Comparison of ENCODE assay signal across 17 cellular contexts in the genomic region with DNA sequence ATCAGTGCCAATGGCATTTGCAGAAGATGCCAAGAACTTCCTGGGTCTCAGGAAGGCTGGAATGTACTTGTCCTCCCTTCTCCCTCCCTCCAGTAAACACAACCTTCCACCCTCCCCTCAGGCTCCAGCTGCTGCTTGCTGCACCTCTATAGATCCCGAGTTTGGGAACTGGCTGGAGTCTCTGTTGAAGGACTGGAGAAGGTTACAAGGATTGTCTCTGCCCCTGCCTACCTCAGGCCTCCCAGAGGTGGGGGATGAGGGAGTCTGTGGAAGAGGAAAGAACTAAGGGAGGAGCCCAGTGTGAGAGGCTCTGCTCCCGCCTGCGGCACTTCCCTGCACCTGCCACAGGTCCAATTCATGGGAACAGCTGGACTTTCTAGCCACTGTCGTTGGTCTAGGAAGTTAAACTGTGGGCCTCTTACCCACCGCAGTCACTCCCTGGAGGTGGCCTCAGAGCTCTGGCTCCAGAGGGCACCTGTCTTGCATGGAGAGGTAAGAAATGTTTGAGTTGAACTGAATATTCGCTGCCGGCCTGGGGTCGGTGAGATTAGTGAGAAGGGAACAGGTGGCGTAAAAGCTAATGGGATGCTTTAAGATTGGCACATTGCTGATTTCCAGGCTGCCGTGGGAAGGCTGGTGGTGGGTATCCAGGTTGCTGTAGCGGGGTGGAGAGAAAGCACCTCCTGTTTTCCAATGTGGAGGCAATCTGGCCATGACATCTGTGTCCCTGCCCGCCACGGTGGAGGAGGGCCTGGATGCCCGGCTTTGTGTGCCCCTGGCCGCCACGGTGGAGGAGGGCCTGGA. TPM values are rescaled to one million over a fixed set of nuclear protein-coding genes. Genes with fewer than 3 reads are reported as not detected.
A peak's percentile ranks its signal among the peaks of the same experiment; 100 is the strongest.
DNase-seq lines count a peak whose midpoint lies in the region; ATAC-seq, FAIRE-seq and TF ChIP-seq lines count a peak whose summit lies in the region.
"Had no signal": no experiment of that assay in that cellular context is flagged by ENCODE, and none has a peak within 500 bp of the region (broad histone marks: within the 10 kb centered on the region; RNA-seq: fewer than 3 reads in every experiment).

No MANE protein-coding gene starts in this region.

- H3F3A ChIP-seq in GM23338 (replicated peaks; ENCODE audit: low read depth) = no peaks in the 10 kb centered on the region

- FAIRE-seq in H54 (lab: Jason Lieb, UNC) = no peak
- FAIRE-seq: H1, TTC549 had no signal

- peaks cover 6% of the 10 kb centered on the region; the same call in 2 of the 3 replicates for H3K4me1 Mint-ChIP-seq in GM23338

- no peaks in the 10 kb centered on the region; the same call in 2 of the 3 replicates for H3K36me3 Mint-ChIP-seq in GM23338 (ENCODE audit: low read depth)

- H3K27me3 Mint-ChIP-seq in GM23338 (ENCODE audit: insufficient read depth, low read depth, poor library complexity) = peaks cover 5% of the 10 kb centered on the region

- H3K27me3 ChIP-seq in GM23338 (ENCODE audit: insufficient read depth) (no peaks in the 10 kb centered on the region), cardiac muscle cell (no peaks in the 10 kb centered on the region), osteoblast (ENCODE audit: insufficient read depth, low read length) (no peaks in the 10 kb centered on the region)
- H3K27me3 ChIP-seq: ascending aorta had no signal

- ATAC-seq in GM23338 (peak; percentile 63), GM19023 (IDR thresholded peaks at IDR 0.05; ENCODE audit: unreplicated experiment) (no peak)

- H2AFZ ChIP-seq in GM23338 (no peak overlapping the region), osteoblast (ENCODE audit: low read length) (no peak overlapping the region)

- H3K79me2 ChIP-seq in GM23338 (replicated peaks; ENCODE audit: insufficient read depth) (no peaks in the 10 kb centered on the region), osteoblast (ENCODE audit: insufficient read depth, low read length) (no peaks in the 10 kb centered on the region)

- H3K27ac Mint-ChIP-seq in GM23338 = no peak overlapping the region

- H3K4me2 ChIP-seq in GM23338 (no peak overlapping the region), osteoblast (ENCODE audit: insufficient read depth, low read length) (no peak overlapping the region)
- H3K4me2 ChIP-seq: KMS-11, SK-N-SH had no signal

- H3K36me3 ChIP-seq in GM23338 (ENCODE audit: insufficient read depth) (no peaks in the 10 kb centered on the region), cardiac muscle cell (no peaks in the 10 kb centered on the region), osteoblast (ENCODE audit: insufficient read depth, low read length) (no peaks in the 10 kb centered on the region)
- H3K36me3 ChIP-seq: ascending aorta had no signal

- H3K9me3 Mint-ChIP-seq in GM23338 = peaks cover 6% of the 10 kb centered on the region; the same call in 2 of the 3 replicates

- no peaks in the 10 kb centered on the region for H3K9me2 ChIP-seq in GM23338 (ENCODE audit: insufficient read depth)
- H3K9me2 ChIP-seq: SK-N-SH had no signal

- no peak overlapping the region for H3K4me3 Mint-ChIP-seq in GM23338

- no peak for TF ChIP-seq CTCF in GM23338 (conservative IDR thresholded peaks at IDR 0.05; ENCODE audit: low read depth in 2 of 2)
- no peak for TF ChIP-seq CTCF in cardiac muscle cell (IDR thresholded peaks at IDR 0.05; ENCODE audit: low read depth, low read length)
- TF ChIP-seq CTCF in osteoblast (IDR thresholded peaks at IDR 0.05; ENCODE audit: extremely low read depth, low read depth, low read length) = no peak

- no peaks in the 10 kb centered on the region for H3K4me1 ChIP-seq in GM23338 (ENCODE audit: insufficient read depth)
- H3K4me1 ChIP-seq in cardiac muscle cell (ENCODE audit: low read depth) = peaks cover 39% of the 10 kb centered on the region
- H3K4me1 ChIP-seq in osteoblast (ENCODE audit: insufficient read depth, low read length) = no peaks in the 10 kb centered on the region
- H3K4me1 ChIP-seq: ascending aorta had no signal

- H3K9me3 ChIP-seq in cardiac muscle cell (ENCODE audit: low read depth) = no peaks in the 10 kb centered on the region
- H3K9me3 ChIP-seq in osteoblast (ENCODE audit: low read depth, low read length) = no peaks in the 10 kb centered on the region
- H3K9me3 ChIP-seq: ascending aorta, SK-N-SH had no signal

- DNase-seq in GM23338 (ENCODE audit: low spot score) (no peak), NCI-H345 treated with DMSO at 0.1 percent for 48 hours (lab: John Stamatoyannopoulos, UW; ENCODE audit: unreplicated experiment) (peak; percentile 19), cardiac muscle cell (ENCODE audit: low read depth in 1 of 2, low spot score in 1 of 2) (no peak), osteoblast (ENCODE audit: insufficient read length, low spot score, missing footprints) (peak; percentile 59), H54 (ENCODE audit: insufficient read length, low spot score) (no peak)
- DNase-seq in activated T-cell treated with anti-CD3 and anti-CD28 coated beads, Interleukin-2, amount 50 U/mL, for 48 hours = no peak
- DNase-seq in activated CD4-positive, alpha-beta T cell treated with anti-CD3 and anti-CD28 coated beads, Interleukin-2, amount 50 U/mL, for 4 hours = no peak
- DNase-seq: activated gamma-delta T cell treated with Interleukin-2 at 50 U/mL for 16 hours, dermis blood vessel endothelial cell, mesendoderm, NCI-H1436, SK-N-SH had no signal

- no peak for TF ChIP-seq POLR2A in H54 (IDR thresholded peaks at IDR 0.05; ENCODE audit: low read depth, low read length)

- H3K4me3 ChIP-seq in GM23338 (no peak overlapping the region), cardiac muscle cell (no peak overlapping the region), osteoblast (ENCODE audit: insufficient read depth, low read length) (no peak overlapping the region)
- H3K4me3 ChIP-seq: ascending aorta had no signal

- no peaks in the 10 kb centered on the region for H4K20me1 ChIP-seq in GM23338 (replicated peaks; ENCODE audit: insufficient read depth)
- H4K20me1 ChIP-seq in osteoblast (ENCODE audit: insufficient read depth, low read length) = no peaks in the 10 kb centered on the region

- no peak overlapping the region for H3K27ac ChIP-seq in GM23338 (ENCODE audit: low read depth)
- H3K27ac ChIP-seq in cardiac muscle cell = peak overlapping the region; percentile 65
- no peak overlapping the region for H3K27ac ChIP-seq in osteoblast (ENCODE audit: low read depth, low read length)
- H3K27ac ChIP-seq: ascending aorta, KMS-11 had no signal

TF ChIP-seq in GM23338, 12 proteins besides CTCF, POLR2A, EP300 and RAD21 (continues in another document):
- no peak for TF ChIP-seq CREB1 (CRISPR knock-in tag; IDR thresholded peaks at IDR 0.05; ENCODE audit: low read depth)
- no peak for TF ChIP-seq JUNB (IDR thresholded peaks at IDR 0.05; ENCODE audit: unreplicated experiment)
- no peak for TF ChIP-seq ZNF114 (CRISPR knock-in tag; IDR thresholded peaks at IDR 0.05)
- TF ChIP-seq POLR2AphosphoS5 (IDR thresholded peaks at IDR 0.05; ENCODE audit: low read depth) = no peak
- TF ChIP-seq, protein P1, sequence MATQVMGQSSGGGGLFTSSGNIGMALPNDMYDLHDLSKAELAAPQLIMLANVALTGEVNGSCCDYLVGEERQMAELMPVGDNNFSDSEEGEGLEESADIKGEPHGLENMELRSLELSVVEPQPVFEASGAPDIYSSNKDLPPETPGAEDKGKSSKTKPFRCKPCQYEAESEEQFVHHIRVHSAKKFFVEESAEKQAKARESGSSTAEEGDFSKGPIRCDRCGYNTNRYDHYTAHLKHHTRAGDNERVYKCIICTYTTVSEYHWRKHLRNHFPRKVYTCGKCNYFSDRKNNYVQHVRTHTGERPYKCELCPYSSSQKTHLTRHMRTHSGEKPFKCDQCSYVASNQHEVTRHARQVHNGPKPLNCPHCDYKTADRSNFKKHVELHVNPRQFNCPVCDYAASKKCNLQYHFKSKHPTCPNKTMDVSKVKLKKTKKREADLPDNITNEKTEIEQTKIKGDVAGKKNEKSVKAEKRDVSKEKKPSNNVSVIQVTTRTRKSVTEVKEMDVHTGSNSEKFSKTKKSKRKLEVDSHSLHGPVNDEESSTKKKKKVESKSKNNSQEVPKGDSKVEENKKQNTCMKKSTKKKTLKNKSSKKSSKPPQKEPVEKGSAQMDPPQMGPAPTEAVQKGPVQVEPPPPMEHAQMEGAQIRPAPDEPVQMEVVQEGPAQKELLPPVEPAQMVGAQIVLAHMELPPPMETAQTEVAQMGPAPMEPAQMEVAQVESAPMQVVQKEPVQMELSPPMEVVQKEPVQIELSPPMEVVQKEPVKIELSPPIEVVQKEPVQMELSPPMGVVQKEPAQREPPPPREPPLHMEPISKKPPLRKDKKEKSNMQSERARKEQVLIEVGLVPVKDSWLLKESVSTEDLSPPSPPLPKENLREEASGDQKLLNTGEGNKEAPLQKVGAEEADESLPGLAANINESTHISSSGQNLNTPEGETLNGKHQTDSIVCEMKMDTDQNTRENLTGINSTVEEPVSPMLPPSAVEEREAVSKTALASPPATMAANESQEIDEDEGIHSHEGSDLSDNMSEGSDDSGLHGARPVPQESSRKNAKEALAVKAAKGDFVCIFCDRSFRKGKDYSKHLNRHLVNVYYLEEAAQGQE (IDR thresholded peaks at IDR 0.05; ENCODE audit: unreplicated experiment) = no peak
- no peak for TF ChIP-seq ZNF331 (CRISPR knock-in tag; IDR thresholded peaks at IDR 0.05; ENCODE audit: low read depth)
- TF ChIP-seq STAT1 (IDR thresholded peaks at IDR 0.05; ENCODE audit: unreplicated experiment) = no peak
- TF ChIP-seq EZH2 (IDR thresholded peaks at IDR 0.05; ENCODE audit: low read depth, unreplicated experiment) = no peak
- TF ChIP-seq NANOG (IDR thresholded peaks at IDR 0.05; ENCODE audit: borderline replicate concordance) = no peak
- no peak for TF ChIP-seq EZH2phosphoT487 (IDR thresholded peaks at IDR 0.05; ENCODE audit: unreplicated experiment)

RNA-seq across cellular contexts. Expression of a gene that starts 54.3 kb away (rescaled TPM):
- 0.62 and 1.4 TPM in 2 replicates for total RNA-seq in GM23338 (2014; rRNA removed; shearing (Covaris generic))
- polyA plus RNA-seq in GM23338 (2016; fragmentation: Nextera tagmentation; extraction: Ambion mirVana) (0.90 and 1.1 TPM in 2 replicates), cardiac muscle cell (190 and 273 TPM in 2 replicates)
- total RNA-seq in cardiac muscle cell (104 and 106 TPM in 2 replicates), osteoblast (3.6 and 3.8 TPM in 2 replicates)
- total RNA-seq: ascending aorta, dermis blood vessel endothelial cell had no signal
- polyA plus RNA-seq: SK-N-SH had no signal

Comparison
In these comparisons a context has a peak if more than half of its experiments do, and no peak if none do; other contexts are left out.
1. DNase-seq: peak in NCI-H345 treated with DMSO at 0.1 percent for 48 hours (single experiment) and osteoblast (single experiment); none in GM23338 (single experiment), cardiac muscle cell (0 of 2), activated T-cell treated with anti-CD3 and anti-CD28 coated beads, Interleukin-2, amount 50 U/mL, for 48 hours (0 of 2), activated CD4-positive, alpha-beta T cell treated with anti-CD3 and anti-CD28 coated beads, Interleukin-2, amount 50 U/mL, for 4 hours (0 of 2) and H54 (single experiment).
2. RNA of a gene that starts 54.3 kb away (total RNA-seq): 104 to 106 TPM in cardiac muscle cell; 3.6 to 3.8 TPM in osteoblast and 0.62 to 1.4 TPM in GM23338; every median in the first group is over 10 times any median in the second.